ENCODE assay signal across 23 cellular contexts in the genomic region with DNA sequence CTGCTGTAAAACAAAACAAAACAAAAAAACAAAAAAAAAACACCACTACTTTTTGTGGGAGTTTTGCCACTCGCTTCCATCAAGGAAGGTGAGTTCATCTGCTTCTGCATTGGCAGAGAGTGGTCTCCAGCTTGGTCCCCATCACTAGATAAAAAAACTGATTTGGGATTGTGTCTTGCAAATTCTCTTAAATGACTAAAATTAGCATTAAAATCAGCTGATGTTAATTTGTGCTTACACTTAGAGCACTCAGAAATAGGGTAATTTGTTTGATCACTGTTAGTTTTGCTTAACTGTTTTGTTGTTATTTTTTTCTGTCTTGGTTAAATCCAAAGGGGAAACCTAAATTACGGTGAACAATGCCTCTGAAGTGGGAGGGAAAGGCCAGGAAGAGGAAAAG.
A peak's percentile ranks its signal among the peaks of the same experiment; 100 is the strongest.
DNase-seq lines count a peak whose midpoint lies in the region; ATAC-seq and TF ChIP-seq lines count a peak whose summit lies in the region.
"Had no signal": no experiment of that assay in that cellular context is flagged by ENCODE, and none has a peak within 500 bp of the region (broad histone marks: within the 10 kb centered on the region; RNA-seq: fewer than 3 reads in every experiment).

No MANE protein-coding gene starts in this region.

- no peaks in the 10 kb centered on the region for H3K79me1 ChIP-seq in mesendoderm (ENCODE audit: low read length)

- no peak overlapping the region for H3K56ac ChIP-seq in mesendoderm (ENCODE audit: low read length)

- ATAC-seq in WTC11: peak; percentile 86
- ATAC-seq in left lung: no peak
- no peak for ATAC-seq in Right ventricle myocardium superior (ENCODE audit: poor library complexity)

- peak overlapping the region; percentile 51 for H3K18ac ChIP-seq in mesendoderm (ENCODE audit: low read length)

- no peak overlapping the region for H2BK5ac ChIP-seq in mesendoderm (ENCODE audit: low read length)

- no peak overlapping the region for H2AK5ac ChIP-seq in mesendoderm (ENCODE audit: low read length)

- H3K36me3 Mint-ChIP-seq in WTC11: no peaks in the 10 kb centered on the region

- no peak overlapping the region for H3K27ac Mint-ChIP-seq in WTC11
- H3K27ac Mint-ChIP-seq: HFFc6 had no signal

- peaks cover 93% of the 10 kb centered on the region for H3K27me3 Mint-ChIP-seq in WTC11 (ENCODE audit: low read depth)

- H3K9me3 ChIP-seq in HUES64 (ENCODE audit: insufficient read depth, low read depth, low read length) (no peaks in the 10 kb centered on the region), left lung (no peaks in the 10 kb centered on the region)
- no peaks in the 10 kb centered on the region for H3K9me3 ChIP-seq in effector memory CD4-positive, alpha-beta T cell (ENCODE audit: control insufficient read depth, low read length)
- H3K9me3 ChIP-seq: BE2C, HAP-1, MG63 had no signal

- no peak overlapping the region for H4K8ac ChIP-seq in mesendoderm (ENCODE audit: low read depth, low read length)

- H3K27me3 ChIP-seq in HUES64 (ENCODE audit: insufficient read depth, low read length) (peaks cover 58% of the 10 kb centered on the region), mesendoderm (ENCODE audit: insufficient read depth, low read length, poor library complexity) (no peaks in the 10 kb centered on the region), left lung (no peaks in the 10 kb centered on the region)
- H3K27me3 ChIP-seq in effector memory CD4-positive, alpha-beta T cell (replicated peaks; ENCODE audit: control insufficient read depth, insufficient read depth, low read length, poor library complexity, severe bottlenecking): no peaks in the 10 kb centered on the region
- H3K27me3 ChIP-seq: BE2C, MG63 had no signal

- H3K4me1 ChIP-seq in HUES64 (ENCODE audit: insufficient read depth, low read length): peaks cover 30% of the 10 kb centered on the region
- H3K4me1 ChIP-seq in mesendoderm (ENCODE audit: control insufficient read depth, low read depth, low read length): peaks cover 9% of the 10 kb centered on the region
- no peaks in the 10 kb centered on the region for H3K4me1 ChIP-seq in left lung
- no peaks in the 10 kb centered on the region for H3K4me1 ChIP-seq in effector memory CD4-positive, alpha-beta T cell (ENCODE audit: control insufficient read depth, insufficient read depth, low read length, poor library complexity, severe bottlenecking)
- H3K4me1 ChIP-seq: BE2C, HAP-1 had no signal

- H3K9ac ChIP-seq in HUES64 (ENCODE audit: low read depth, low read length): no peak overlapping the region
- no peak overlapping the region for H3K9ac ChIP-seq in mesendoderm (ENCODE audit: low read length)

- H3K9me3 Mint-ChIP-seq in WTC11: no peaks in the 10 kb centered on the region

- no peaks in the 10 kb centered on the region for H3K79me2 ChIP-seq in mesendoderm (ENCODE audit: control insufficient read depth, insufficient read depth, low read length)

- H2BK120ac ChIP-seq in mesendoderm (ENCODE audit: low read depth, low read length): no peak overlapping the region

- H3K27ac ChIP-seq in HUES64 (ENCODE audit: low read depth, low read length) (peak overlapping the region; percentile 42; the same call in 1 of the 2 replicates), mesendoderm (ENCODE audit: low read depth, low read length) (peak overlapping the region; percentile 37), left lung (no peak overlapping the region)
- no peak overlapping the region for H3K27ac ChIP-seq in effector memory CD4-positive, alpha-beta T cell (ENCODE audit: insufficient read depth, low read length, poor library complexity, severe bottlenecking)

- H3K36me3 ChIP-seq in HUES64 (ENCODE audit: insufficient read depth, low read length) (no peaks in the 10 kb centered on the region), mesendoderm (ENCODE audit: control insufficient read depth, insufficient read depth, low read length) (no peaks in the 10 kb centered on the region), left lung (no peaks in the 10 kb centered on the region)
- no peaks in the 10 kb centered on the region for H3K36me3 ChIP-seq in effector memory CD4-positive, alpha-beta T cell (ENCODE audit: control insufficient read depth, insufficient read depth, low read length)
- H3K36me3 ChIP-seq: BE2C, HAP-1, MG63 had no signal

- WGBS in HUES64: 11% methylated on average over 2 of the region's 2 CpGs
- WGBS in mesendoderm (ENCODE audit: extremely low coverage, insufficient coverage, low lambda C conversion rate): no CpG with 5 or more reads among the region's 2 CpGs

- H3K4me3 Mint-ChIP-seq in WTC11: peak overlapping the region; percentile 11; the same call in 1 of the 2 replicates
- H3K4me3 Mint-ChIP-seq: HFFc6 had no signal

- H4K5ac ChIP-seq in mesendoderm (ENCODE audit: low read length): no peak overlapping the region

- intact Hi-C loops in left lung (cut with DNase I) (no loop called here), Right ventricle myocardium superior (cut with DNase I) (no loop called here)

- no peak overlapping the region for H3K4ac ChIP-seq in mesendoderm (ENCODE audit: low read depth, low read length)

- TF ChIP-seq CTCF in WTC11 (IDR thresholded peaks at IDR 0.05) (no peak), left lung (IDR thresholded peaks at IDR 0.05) (no peak)

- no peak overlapping the region for H3K23ac ChIP-seq in mesendoderm (ENCODE audit: low read length)

- H3K4me1 Mint-ChIP-seq in WTC11: peaks cover 24% of the 10 kb centered on the region

- POLR2A ChIA-PET in WTC11 (lab: Charles Lee): no interaction called here

- no peak overlapping the region for H3K4me2 ChIP-seq in mesendoderm (ENCODE audit: low read length)

- no peak overlapping the region for H2BK15ac ChIP-seq in mesendoderm (replicated peaks; ENCODE audit: low read depth)

- H3K4me3 ChIP-seq in HUES64 (ENCODE audit: low read length) (peak overlapping the region; percentile 20; the same call in 1 of the 2 replicates), mesendoderm (ENCODE audit: low read length) (no peak overlapping the region), left lung (no peak overlapping the region)
- H3K4me3 ChIP-seq in effector memory CD4-positive, alpha-beta T cell (ENCODE audit: insufficient read depth, low read depth, low read length, poor library complexity, severe bottlenecking): no peak overlapping the region
- H3K4me3 ChIP-seq: HAP-1, MG63 had no signal

- CTCF ChIA-PET in WTC11 (lab: Charles Lee): no interaction called here

- peak; percentile 13 for DNase-seq in ELF-1 (ENCODE audit: low read depth, low spot score)
- DNase-seq in WTC11 (ENCODE audit: low spot score): no peak
- peak; percentile 5 for DNase-seq in mesendoderm
- no peak for DNase-seq in left lung
- no peak for DNase-seq in SW 1271 (lab: John Stamatoyannopoulos, UW)
- DNase-seq in Right ventricle myocardium superior: no peak
- DNase-seq in effector memory CD4-positive, alpha-beta T cell: no peak
- DNase-seq: 8988T, ACHN, BE2C, Calu3, DMS79 treated with DMSO at 0.1 percent for 48 hours, HFFc6, Kasumi-1, MG63, NCI-H1105 treated with DMSO at 0.1 percent for 48 hours, NCI-H2029 treated with DMSO at 0.1 percent for 48 hours, NCI-H446 treated with DMSO at 0.1 percent for 48 hours, NCI-H82, RPMI8226, SHP77 had no signal

TF ChIP-seq in WTC11, 78 proteins besides CTCF, POLR2A, EP300 and RAD21:
- TF ChIP-seq GRHL2 (CRISPR knock-in tag; IDR thresholded peaks at IDR 0.05; ENCODE audit: insufficient replicate concordance, severe bottlenecking): no peak
- no peak for TF ChIP-seq GTF2I (CRISPR knock-in tag; conservative IDR thresholded peaks at IDR 0.05)
- TF ChIP-seq, protein P1, sequence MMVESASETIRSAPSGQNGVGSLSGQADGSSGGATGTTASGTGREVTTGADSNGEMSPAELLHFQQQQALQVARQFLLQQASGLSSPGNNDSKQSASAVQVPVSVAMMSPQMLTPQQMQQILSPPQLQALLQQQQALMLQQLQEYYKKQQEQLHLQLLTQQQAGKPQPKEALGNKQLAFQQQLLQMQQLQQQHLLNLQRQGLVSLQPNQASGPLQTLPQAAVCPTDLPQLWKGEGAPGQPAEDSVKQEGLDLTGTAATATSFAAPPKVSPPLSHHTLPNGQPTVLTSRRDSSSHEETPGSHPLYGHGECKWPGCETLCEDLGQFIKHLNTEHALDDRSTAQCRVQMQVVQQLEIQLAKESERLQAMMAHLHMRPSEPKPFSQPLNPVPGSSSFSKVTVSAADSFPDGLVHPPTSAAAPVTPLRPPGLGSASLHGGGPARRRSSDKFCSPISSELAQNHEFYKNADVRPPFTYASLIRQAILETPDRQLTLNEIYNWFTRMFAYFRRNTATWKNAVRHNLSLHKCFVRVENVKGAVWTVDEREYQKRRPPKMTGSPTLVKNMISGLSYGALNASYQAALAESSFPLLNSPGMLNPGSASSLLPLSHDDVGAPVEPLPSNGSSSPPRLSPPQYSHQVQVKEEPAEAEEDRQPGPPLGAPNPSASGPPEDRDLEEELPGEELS (CRISPR knock-in tag; IDR thresholded peaks at IDR 0.05): peak; percentile 53; the same call in 1 of the 2 replicates
- TF ChIP-seq, protein P2, sequence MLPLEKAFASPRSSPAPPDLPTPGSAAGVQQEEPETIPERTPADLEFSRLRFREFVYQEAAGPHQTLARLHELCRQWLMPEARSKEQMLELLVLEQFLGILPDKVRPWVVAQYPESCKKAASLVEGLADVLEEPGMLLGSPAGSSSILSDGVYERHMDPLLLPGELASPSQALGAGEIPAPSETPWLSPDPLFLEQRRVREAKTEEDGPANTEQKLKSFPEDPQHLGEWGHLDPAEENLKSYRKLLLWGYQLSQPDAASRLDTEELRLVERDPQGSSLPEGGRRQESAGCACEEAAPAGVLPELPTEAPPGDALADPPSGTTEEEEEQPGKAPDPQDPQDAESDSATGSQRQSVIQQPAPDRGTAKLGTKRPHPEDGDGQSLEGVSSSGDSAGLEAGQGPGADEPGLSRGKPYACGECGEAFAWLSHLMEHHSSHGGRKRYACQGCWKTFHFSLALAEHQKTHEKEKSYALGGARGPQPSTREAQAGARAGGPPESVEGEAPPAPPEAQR (CRISPR knock-in tag; IDR thresholded peaks at IDR 0.05): no peak

Comparison
In these comparisons a context has a peak if more than half of its experiments do, and no peak if none do; other contexts are left out.
1. DNase-seq: peak in ELF-1 (single experiment) and mesendoderm (single experiment); none in WTC11 (single experiment), left lung (0 of 2), SW 1271 (0 of 2), Right ventricle myocardium superior (single experiment) and effector memory CD4-positive, alpha-beta T cell (0 of 3).
2. H3K27ac ChIP-seq: peak in HUES64 (single experiment) and mesendoderm (single experiment); none in left lung (0 of 2) and effector memory CD4-positive, alpha-beta T cell (single experiment).